1 cellular context compared by ENCODE assay signal in the genomic region with DNA sequence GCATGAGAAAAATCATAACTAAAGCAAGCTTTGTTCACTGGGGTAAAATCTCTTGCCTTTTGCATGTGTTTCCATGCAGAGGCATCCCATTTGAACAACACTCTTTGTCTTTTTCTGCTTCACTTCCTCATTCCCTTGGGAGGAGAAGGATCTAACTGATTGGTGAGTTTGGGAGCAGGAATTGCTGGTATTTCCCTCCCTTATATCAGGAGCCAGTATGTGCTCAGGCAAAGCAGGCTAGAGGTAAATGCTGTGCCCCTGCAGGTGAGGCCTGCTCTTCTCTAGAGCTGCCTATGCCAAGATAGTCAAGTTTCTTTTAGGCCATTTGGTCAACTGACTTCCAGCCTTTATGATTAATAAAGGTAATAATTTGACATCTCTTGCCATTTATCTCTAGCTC.
TF ChIP-seq lines count a peak whose summit lies in the region.

No MANE protein-coding gene starts in this region.

TF ChIP-seq in HCT116, 20 proteins besides CTCF, POLR2A, EP300 and RAD21:
- TF ChIP-seq ELF1 (IDR thresholded peaks at IDR 0.05; ENCODE audit: borderline replicate concordance, low read depth): peak; percentile 22; the same call in 1 of the 2 replicates
- TF ChIP-seq, protein P1, sequence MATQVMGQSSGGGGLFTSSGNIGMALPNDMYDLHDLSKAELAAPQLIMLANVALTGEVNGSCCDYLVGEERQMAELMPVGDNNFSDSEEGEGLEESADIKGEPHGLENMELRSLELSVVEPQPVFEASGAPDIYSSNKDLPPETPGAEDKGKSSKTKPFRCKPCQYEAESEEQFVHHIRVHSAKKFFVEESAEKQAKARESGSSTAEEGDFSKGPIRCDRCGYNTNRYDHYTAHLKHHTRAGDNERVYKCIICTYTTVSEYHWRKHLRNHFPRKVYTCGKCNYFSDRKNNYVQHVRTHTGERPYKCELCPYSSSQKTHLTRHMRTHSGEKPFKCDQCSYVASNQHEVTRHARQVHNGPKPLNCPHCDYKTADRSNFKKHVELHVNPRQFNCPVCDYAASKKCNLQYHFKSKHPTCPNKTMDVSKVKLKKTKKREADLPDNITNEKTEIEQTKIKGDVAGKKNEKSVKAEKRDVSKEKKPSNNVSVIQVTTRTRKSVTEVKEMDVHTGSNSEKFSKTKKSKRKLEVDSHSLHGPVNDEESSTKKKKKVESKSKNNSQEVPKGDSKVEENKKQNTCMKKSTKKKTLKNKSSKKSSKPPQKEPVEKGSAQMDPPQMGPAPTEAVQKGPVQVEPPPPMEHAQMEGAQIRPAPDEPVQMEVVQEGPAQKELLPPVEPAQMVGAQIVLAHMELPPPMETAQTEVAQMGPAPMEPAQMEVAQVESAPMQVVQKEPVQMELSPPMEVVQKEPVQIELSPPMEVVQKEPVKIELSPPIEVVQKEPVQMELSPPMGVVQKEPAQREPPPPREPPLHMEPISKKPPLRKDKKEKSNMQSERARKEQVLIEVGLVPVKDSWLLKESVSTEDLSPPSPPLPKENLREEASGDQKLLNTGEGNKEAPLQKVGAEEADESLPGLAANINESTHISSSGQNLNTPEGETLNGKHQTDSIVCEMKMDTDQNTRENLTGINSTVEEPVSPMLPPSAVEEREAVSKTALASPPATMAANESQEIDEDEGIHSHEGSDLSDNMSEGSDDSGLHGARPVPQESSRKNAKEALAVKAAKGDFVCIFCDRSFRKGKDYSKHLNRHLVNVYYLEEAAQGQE (IDR thresholded peaks at IDR 0.05; ENCODE audit: low read depth): no peak
